In genomic region chr3:8604006-8604405, GRCh38 we compare ENCODE assay signal across 27 cellular contexts. TPM values are rescaled to one million over a fixed set of nuclear protein-coding genes. Genes with fewer than 3 reads are reported as not detected.
"Had no signal": no experiment of that assay in that cellular context is flagged by ENCODE, and none has a peak within 500 bp of the region (broad histone marks: within the 10 kb centered on the region; RNA-seq: fewer than 3 reads in every experiment).

No MANE protein-coding gene starts in this region.

- H3K4me1 ChIP-seq: parathyroid adenoma, thyroid gland had no signal

- H3K27me3 ChIP-seq: left lung, neural progenitor cell, stomach, testis, thyroid gland, transverse colon, upper lobe of right lung had no signal

- H3K9me3 ChIP-seq: left lung, lower lobe of right lung, mucosa of descending colon, stomach, testis, thyroid gland, transverse colon, upper lobe of right lung had no signal

- H3K9me3 Mint-ChIP-seq: stimulated activated naive B cell treated with anti-CD40 and anti-IgM and Interleukin-4, amounts not matched to agents 10 μg/mL and 1 μg/mL and 100 μg/mL, for 72 hours had no signal

- H3K9ac ChIP-seq: neural progenitor cell, parathyroid adenoma had no signal

- H2AFZ ChIP-seq: neural progenitor cell, parathyroid adenoma had no signal

- H3K4me1 Mint-ChIP-seq: naive thymus-derived CD4-positive, alpha-beta T cell; stimulated activated naive B cell treated with anti-CD40 and anti-IgM and Interleukin-4, amounts not matched to agents 10 μg/mL and 1 μg/mL and 100 μg/mL, for 72 hours had no signal

- DNase-seq: hippocampal formation; kidney glomerular epithelial cell; left cardiac atrium; left lung; lower lobe of right lung; midbrain; mucosa of descending colon; naive thymus-derived CD4-positive, alpha-beta T cell; nephron progenitor cell; right cardiac atrium; stimulated activated CD4-positive, alpha-beta T cell treated with anti-CD3 and anti-CD28 coated beads, Interleukin-12 subunit alpha, Interleukin-12 subunit beta, amount 100 ng/mL, for 4 hours; stimulated activated CD4-positive, alpha-beta T cell treated with anti-CD3 and anti-CD28 coated beads, Interleukin-15, amount 100 ng/mL, for 24 hours; stimulated activated CD4-positive, alpha-beta T cell treated with anti-CD3 and anti-CD28 coated beads, Interleukin-2, amount 100 ng/mL, for 24 hours; stimulated activated CD4-positive, alpha-beta T cell treated with anti-CD3 and anti-CD28 coated beads, Interleukin-4, amount 100 ng/mL, for 1 hour; stimulated activated naive B cell treated with anti-CD40 and anti-IgM and Interleukin-4, amounts not matched to agents 10 μg/mL and 1 μg/mL and 100 μg/mL, for 72 hours; stimulated activated naive CD8-positive, alpha-beta T cell treated with anti-CD3 and anti-CD28 coated beads, Interleukin-15, Interleukin-2, amounts not matched to agents 100 U/mL and 50 U/mL, for 24 hours; stomach; testis; thyroid gland; transverse colon; upper lobe of right lung had no signal

- H3K4me2 ChIP-seq: neural progenitor cell had no signal

- H3K27ac ChIP-seq: left lung, lower lobe of right lung, neural progenitor cell, parathyroid adenoma, skin epidermis, stomach, testis, thyroid gland, transverse colon, upper lobe of right lung had no signal

- H3K4me3 Mint-ChIP-seq: naive thymus-derived CD4-positive, alpha-beta T cell; nephron progenitor cell; neural progenitor cell; stimulated activated naive B cell treated with anti-CD40 and anti-IgM and Interleukin-4, amounts not matched to agents 10 μg/mL and 1 μg/mL and 100 μg/mL, for 72 hours had no signal

- H3K4me3 ChIP-seq: left lung, lower lobe of right lung, mucosa of descending colon, neural progenitor cell, skin epidermis, stomach, testis, thyroid gland, transverse colon, upper lobe of right lung had no signal

- H3K27ac Mint-ChIP-seq: naive thymus-derived CD4-positive, alpha-beta T cell; nephron progenitor cell; neural progenitor cell; progenitor cell of endocrine pancreas; stimulated activated naive B cell treated with anti-CD40 and anti-IgM and Interleukin-4, amounts not matched to agents 10 μg/mL and 1 μg/mL and 100 μg/mL, for 72 hours had no signal

- ATAC-seq: left lung; lower lobe of right lung; mucosa of descending colon; naive thymus-derived CD4-positive, alpha-beta T cell; stimulated activated naive B cell treated with anti-CD40 and anti-IgM and Interleukin-4, amounts not matched to agents 10 μg/mL and 1 μg/mL and 100 μg/mL, for 72 hours; stimulated activated naive CD8-positive, alpha-beta T cell treated with anti-CD3 and anti-CD28 coated beads, Interleukin-15, Interleukin-2, amounts not matched to agents 100 U/mL and 50 U/mL, for 24 hours; upper lobe of right lung had no signal

- H3K36me3 Mint-ChIP-seq: naive thymus-derived CD4-positive, alpha-beta T cell; neural progenitor cell; stimulated activated naive B cell treated with anti-CD40 and anti-IgM and Interleukin-4, amounts not matched to agents 10 μg/mL and 1 μg/mL and 100 μg/mL, for 72 hours had no signal

- H3K36me3 ChIP-seq: left lung, lower lobe of right lung, neural progenitor cell, stomach, thyroid gland, transverse colon, upper lobe of right lung had no signal

RNA-seq across cellular contexts. Expression of gene SSUH2, which starts 40.6 kb away (rescaled TPM):
- total RNA-seq: lower lobe of right lung; naive thymus-derived CD4-positive, alpha-beta T cell; pulmonary artery endothelial cell; renal cortical epithelial cell; upper lobe of right lung had no signal
- polyA plus RNA-seq: naive thymus-derived CD4-positive, alpha-beta T cell had no signal
